In the genomic region with DNA sequence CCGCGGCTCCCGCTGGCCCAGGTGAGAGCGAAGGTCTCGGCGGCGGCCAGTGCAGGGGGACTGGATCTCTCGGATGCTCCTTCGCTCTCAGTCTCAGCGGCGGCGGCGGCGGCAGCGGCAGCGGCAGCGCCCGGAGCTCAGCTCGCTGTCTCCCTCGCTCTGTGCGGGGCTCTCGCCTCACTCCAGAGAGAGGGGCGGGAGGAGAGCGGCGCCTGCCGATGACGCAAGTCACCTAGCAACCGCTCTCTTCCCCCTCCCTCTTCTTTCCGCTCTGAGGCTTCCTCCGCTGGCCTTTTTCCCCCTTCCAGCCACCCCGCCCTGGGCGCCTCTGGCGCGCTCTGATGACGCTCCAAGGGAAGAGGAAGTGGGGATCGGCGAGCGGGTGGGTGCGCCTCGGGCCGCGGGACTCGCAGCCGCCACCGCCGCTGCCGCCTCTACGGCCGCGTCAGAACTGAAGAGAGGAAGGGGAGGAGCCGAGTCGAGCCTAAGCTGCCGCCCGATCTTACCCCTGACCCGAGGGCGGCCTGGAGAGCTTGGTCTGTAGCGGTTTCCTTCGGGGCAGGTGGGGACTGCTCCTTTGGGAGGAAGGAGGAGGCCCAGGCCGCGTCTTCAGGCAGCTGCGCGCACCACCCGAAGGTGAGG, we compare ENCODE assay signal across 8 cellular contexts. TPM values are rescaled to one million over a fixed set of nuclear protein-coding genes. Genes with fewer than 3 reads are reported as not detected.
DNase-seq lines count a peak whose midpoint lies in the region; ATAC-seq and TF ChIP-seq lines count a peak whose summit lies in the region.

A gene with protein sequence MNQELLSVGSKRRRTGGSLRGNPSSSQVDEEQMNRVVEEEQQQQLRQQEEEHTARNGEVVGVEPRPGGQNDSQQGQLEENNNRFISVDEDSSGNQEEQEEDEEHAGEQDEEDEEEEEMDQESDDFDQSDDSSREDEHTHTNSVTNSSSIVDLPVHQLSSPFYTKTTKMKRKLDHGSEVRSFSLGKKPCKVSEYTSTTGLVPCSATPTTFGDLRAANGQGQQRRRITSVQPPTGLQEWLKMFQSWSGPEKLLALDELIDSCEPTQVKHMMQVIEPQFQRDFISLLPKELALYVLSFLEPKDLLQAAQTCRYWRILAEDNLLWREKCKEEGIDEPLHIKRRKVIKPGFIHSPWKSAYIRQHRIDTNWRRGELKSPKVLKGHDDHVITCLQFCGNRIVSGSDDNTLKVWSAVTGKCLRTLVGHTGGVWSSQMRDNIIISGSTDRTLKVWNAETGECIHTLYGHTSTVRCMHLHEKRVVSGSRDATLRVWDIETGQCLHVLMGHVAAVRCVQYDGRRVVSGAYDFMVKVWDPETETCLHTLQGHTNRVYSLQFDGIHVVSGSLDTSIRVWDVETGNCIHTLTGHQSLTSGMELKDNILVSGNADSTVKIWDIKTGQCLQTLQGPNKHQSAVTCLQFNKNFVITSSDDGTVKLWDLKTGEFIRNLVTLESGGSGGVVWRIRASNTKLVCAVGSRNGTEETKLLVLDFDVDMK (minus strand): TSS at position 190 of the 642 bp plus-strand sequence. CDS start 124,289 bp downstream, outside the sequence.

- H4K91ac ChIP-seq in trophoblast cell (ENCODE audit: low read depth, low read length), result peak within 1 kb of the TSS; percentile 58

- peak within 1 kb of the TSS; percentile 63 for H4K12ac ChIP-seq in trophoblast cell (ENCODE audit: low read depth, low read length)

- H3K4me1 ChIP-seq in cardiac muscle cell (ENCODE audit: low read depth), result peaks cover 29% of the 10 kb centered on the region
- H3K4me1 ChIP-seq in trophoblast cell (ENCODE audit: control insufficient read depth in 1 of 2, insufficient read depth in 2 of 2, low read length in 2 of 2), result peaks cover 2% of the 10 kb centered on the region in 2 experiments
- peaks cover 16 to 52% (median 27%) of the 10 kb centered on the region in 4 donors for H3K4me1 ChIP-seq in transverse colon

- H2AK5ac ChIP-seq in trophoblast cell (ENCODE audit: low read length), result no peak within 1 kb of the TSS

- no peaks in the 10 kb centered on the region for H3K27me3 ChIP-seq in cardiac muscle cell
- no peaks in the 10 kb centered on the region for H3K27me3 ChIP-seq in trophoblast cell (ENCODE audit: insufficient read depth, low read length)
- H3K27me3 ChIP-seq in transverse colon, result no peaks in the 10 kb centered on the region

- no peak within 1 kb of the TSS for H3K23ac ChIP-seq in trophoblast cell (ENCODE audit: low read length)

- peak; percentile 97 for TF ChIP-seq POLR2A in transverse colon (IDR thresholded peaks at IDR 0.05)

- peak within 1 kb of the TSS; percentile 92 for H3K4me3 Mint-ChIP-seq in activated naive CD8-positive, alpha-beta T cell treated with anti-CD3 and anti-CD28 coated beads, Interleukin-2, amount 50 U/mL, for 24 hours

- H3K9me3 ChIP-seq in cardiac muscle cell (ENCODE audit: low read depth) (no peaks in the 10 kb centered on the region), trophoblast cell (ENCODE audit: insufficient read depth, low read depth, low read length) (no peaks in the 10 kb centered on the region), transverse colon (no peaks in the 10 kb centered on the region)

- H3K79me1 ChIP-seq in trophoblast cell (ENCODE audit: low read length), result peaks cover 7% of the 10 kb centered on the region

- in situ Hi-C loops in transverse colon (cut with MboI; ENCODE audit: low pct_ligation_motif_present in 1 of 4, low pct_unique_long_range_greater_than_20kb in 1 of 4, low sequenced_read_pairs in 3 of 4), result no loop called here

- H3K36me3 Mint-ChIP-seq in activated naive CD8-positive, alpha-beta T cell treated with anti-CD3 and anti-CD28 coated beads, Interleukin-2, amount 50 U/mL, for 24 hours (ENCODE audit: low read depth), result peaks cover 21% of the 10 kb centered on the region

- intact Hi-C loops in transverse colon (cut with DNase I; ENCODE audit: low total_unique reads), result no loop called here

- H3K79me2 ChIP-seq in trophoblast cell (ENCODE audit: control insufficient read depth, insufficient read depth, low read length, poor library complexity), result peaks cover 15% of the 10 kb centered on the region

- peak within 1 kb of the TSS; percentile 100 for H3K4me2 ChIP-seq in trophoblast cell (ENCODE audit: low read length)

- H2BK5ac ChIP-seq in trophoblast cell (ENCODE audit: low read depth, low read length, poor library complexity), result peak within 1 kb of the TSS; percentile 37

- no peak for TF ChIP-seq EP300 in transverse colon (IDR thresholded peaks at IDR 0.05; ENCODE audit: low read depth)

- peaks cover 62% of the 10 kb centered on the region for H3K4me1 Mint-ChIP-seq in activated naive CD8-positive, alpha-beta T cell treated with anti-CD3 and anti-CD28 coated beads, Interleukin-2, amount 50 U/mL, for 24 hours

- ATAC-seq in HG02763 (IDR thresholded peaks at IDR 0.05; ENCODE audit: unreplicated experiment), result peak; percentile 78
- peak; percentile 91 for ATAC-seq in activated naive CD8-positive, alpha-beta T cell treated with anti-CD3 and anti-CD28 coated beads, Interleukin-2, amount 50 U/mL, for 24 hours

- no peaks in the 10 kb centered on the region for H3K27me3 Mint-ChIP-seq in activated naive CD8-positive, alpha-beta T cell treated with anti-CD3 and anti-CD28 coated beads, Interleukin-2, amount 50 U/mL, for 24 hours

- peak within 1 kb of the TSS; percentile 98 for H3K27ac Mint-ChIP-seq in activated naive CD8-positive, alpha-beta T cell treated with anti-CD3 and anti-CD28 coated beads, Interleukin-2, amount 50 U/mL, for 24 hours

- H3K9ac ChIP-seq in trophoblast cell (ENCODE audit: low read length), result peak within 1 kb of the TSS; percentile 83

- H3K36me3 ChIP-seq in cardiac muscle cell, result no peaks in the 10 kb centered on the region
- peaks cover 5% of the 10 kb centered on the region in 2 experiments for H3K36me3 ChIP-seq in trophoblast cell (ENCODE audit: control insufficient read depth in 1 of 2, insufficient read depth in 2 of 2, low read length in 2 of 2)
- H3K36me3 ChIP-seq in transverse colon, result no peaks in the 10 kb centered on the region

- no peaks in the 10 kb centered on the region for H3K9me3 Mint-ChIP-seq in activated naive CD8-positive, alpha-beta T cell treated with anti-CD3 and anti-CD28 coated beads, Interleukin-2, amount 50 U/mL, for 24 hours

- no peak within 1 kb of the TSS for H2BK12ac ChIP-seq in trophoblast cell (ENCODE audit: low read length)

- H2AFZ ChIP-seq in trophoblast cell (ENCODE audit: insufficient read depth, low read length, poor library complexity), result peak within 1 kb of the TSS; percentile 75

- peak within 1 kb of the TSS; percentile 66 for H3K18ac ChIP-seq in trophoblast cell (ENCODE audit: low read length)

- DNase-seq in GM12865 (ENCODE audit: low read depth) (peak; percentile 99), NCI-H1417 treated with DMSO at 0.1 percent for 48 hours (lab: John Stamatoyannopoulos, UW) (peak; percentile 84), SW480 (ENCODE audit: low spot score) (peak; percentile 97), cardiac muscle cell (ENCODE audit: low read depth in 1 of 2, low spot score in 1 of 2) (peak; percentile 99), trophoblast cell (peak; percentile 99 to 100), transverse colon (peak; percentile 100)
- peak; percentile 99 for DNase-seq in activated naive CD8-positive, alpha-beta T cell treated with anti-CD3 and anti-CD28 coated beads, Interleukin-2, amount 50 U/mL, for 24 hours

- peak within 1 kb of the TSS; percentile 89 for H4K8ac ChIP-seq in trophoblast cell (ENCODE audit: low read depth, low read length)

- H2BK120ac ChIP-seq in trophoblast cell (ENCODE audit: insufficient read depth, low read length, poor library complexity), result peak within 1 kb of the TSS; percentile 48

- H3K27ac ChIP-seq in cardiac muscle cell (peak within 1 kb of the TSS; percentile 90), trophoblast cell (ENCODE audit: low read depth, low read length) (peak within 1 kb of the TSS; percentile 80), transverse colon (peak within 1 kb of the TSS; percentile 92 to 99 (median 96))

- TF ChIP-seq CTCF in GM12865 (IDR thresholded peaks at IDR 0.05; ENCODE audit: insufficient read depth, low read depth, low read length, missing control alignments) (no peak), cardiac muscle cell (IDR thresholded peaks at IDR 0.05; ENCODE audit: low read depth, low read length) (no peak), transverse colon (IDR thresholded peaks at IDR 0.05) (no peak)

- WGBS in trophoblast cell (ENCODE audit: extremely low coverage, insufficient coverage, insufficient read length), result no CpG with 5 or more reads among the region's 63 CpGs
- 0% methylated on average over 56 of the region's 63 CpGs; no CpG with 5 or more reads in 1 of the 2 donors for WGBS in transverse colon (ENCODE audit: low coverage in 1 of 2), 2 donors

- peak within 1 kb of the TSS; percentile 66 for H3K4me3 ChIP-seq in GM12865 (ENCODE audit: low read depth, low read length)
- H3K4me3 ChIP-seq in cardiac muscle cell, result peak within 1 kb of the TSS; percentile 75
- peak within 1 kb of the TSS; percentile 94 for H3K4me3 ChIP-seq in trophoblast cell (ENCODE audit: low read depth, low read length)
- H3K4me3 ChIP-seq in transverse colon, result peak within 1 kb of the TSS; percentile 76 to 99 (median 91)

- peak within 1 kb of the TSS; percentile 74 for H3K14ac ChIP-seq in trophoblast cell (ENCODE audit: low read length)

- peak within 1 kb of the TSS; percentile 74 for H3K4ac ChIP-seq in trophoblast cell (ENCODE audit: low read depth, low read length)

RNA-seq across cellular contexts. Expression of the gene that starts here (rescaled TPM):
- total RNA-seq in cardiac muscle cell (30.1 and 67.7 TPM in 2 replicates), transverse colon (100 to 1,000 TPM in 1 of 4 donors, 10 to 100 TPM in 3; 11.6 to 125 (median 49.5) TPM)
- polyA plus RNA-seq in cardiac muscle cell, result 18.5 and 19.7 TPM in 2 replicates
- polyA plus RNA-seq in trophoblast cell (2013), result 11.5 and 12.3 TPM in 2 replicates

Comparison
In these comparisons a context has a peak if more than half of its experiments do, and no peak if none do; other contexts are left out.
1. Peak in every context shown above with its lines: DNase-seq, ATAC-seq, H3K4me3 ChIP-seq and H3K27ac ChIP-seq.